In the genomic region with DNA sequence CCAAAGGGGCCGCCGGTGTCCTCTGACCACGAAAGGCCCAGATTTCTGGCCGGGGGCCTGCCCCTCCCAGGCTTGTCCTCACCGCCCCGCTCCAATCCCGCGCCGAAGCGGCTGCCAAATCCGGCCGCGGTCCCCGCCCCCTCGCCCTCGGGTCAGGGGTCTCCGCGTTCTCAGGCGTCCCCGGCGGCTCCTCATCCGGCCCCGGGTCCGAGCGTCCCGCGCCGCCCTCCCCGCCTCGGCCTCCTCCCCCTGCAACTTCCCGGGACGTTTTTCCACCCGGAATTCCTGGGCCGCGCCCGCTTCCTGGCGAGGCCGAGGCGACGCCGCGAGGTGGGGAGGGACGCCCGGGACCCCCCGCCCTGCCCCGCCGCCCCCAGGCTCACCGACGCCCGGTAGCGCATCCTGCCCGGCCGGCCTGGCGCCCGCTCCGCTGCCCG, we compare ENCODE assay signal across 8 cellular contexts.
DNase-seq lines count a peak whose midpoint lies in the region; ATAC-seq lines count a peak whose summit lies in the region.

No MANE protein-coding gene starts in this region.

- DNase-seq in activated gamma-delta T cell (lab: John Stamatoyannopoulos, UW) (peak; percentile 26), activated gamma-delta T cell treated with Interleukin-2 at 50 U/mL for 16 hours (no peak), HuH-7.5 (ENCODE audit: low spot score) (peak; percentile 59), hepatic stellate cell (ENCODE audit: low spot score) (peak; percentile 61), NCI-H2196 treated with DMSO at 0.1 percent for 48 hours (lab: John Stamatoyannopoulos, UW; ENCODE audit: unreplicated experiment) (no peak)
- DNase-seq in activated T-helper 9 cell treated with anti-CD3 and anti-CD28 coated beads, Interleukin-2, amount 50 U/mL, for 16 hours (ENCODE audit: low read depth) = peak; percentile 23

- H3K4me3 ChIP-seq in skin epidermis = peak overlapping the region; percentile 35 to 82 (median 74)

- H3K27ac ChIP-seq in skin epidermis = peak overlapping the region; percentile 64 to 98 (median 94)

- ATAC-seq in GM18519 (IDR thresholded peaks at IDR 0.05; ENCODE audit: low FRiP score, unreplicated experiment) = no peak

Comparison
In these comparisons a context has a peak if more than half of its experiments do, and no peak if none do; other contexts are left out.
1. DNase-seq: peak in activated gamma-delta T cell (single experiment), HuH-7.5 (single experiment), activated T-helper 9 cell treated with anti-CD3 and anti-CD28 coated beads, Interleukin-2, amount 50 U/mL, for 16 hours (single experiment) and hepatic stellate cell (single experiment); none in activated gamma-delta T cell treated with Interleukin-2 at 50 U/mL for 16 hours (single experiment) and NCI-H2196 treated with DMSO at 0.1 percent for 48 hours (single experiment).